23 cellular contexts compared by ENCODE assay signal in the genomic region with DNA sequence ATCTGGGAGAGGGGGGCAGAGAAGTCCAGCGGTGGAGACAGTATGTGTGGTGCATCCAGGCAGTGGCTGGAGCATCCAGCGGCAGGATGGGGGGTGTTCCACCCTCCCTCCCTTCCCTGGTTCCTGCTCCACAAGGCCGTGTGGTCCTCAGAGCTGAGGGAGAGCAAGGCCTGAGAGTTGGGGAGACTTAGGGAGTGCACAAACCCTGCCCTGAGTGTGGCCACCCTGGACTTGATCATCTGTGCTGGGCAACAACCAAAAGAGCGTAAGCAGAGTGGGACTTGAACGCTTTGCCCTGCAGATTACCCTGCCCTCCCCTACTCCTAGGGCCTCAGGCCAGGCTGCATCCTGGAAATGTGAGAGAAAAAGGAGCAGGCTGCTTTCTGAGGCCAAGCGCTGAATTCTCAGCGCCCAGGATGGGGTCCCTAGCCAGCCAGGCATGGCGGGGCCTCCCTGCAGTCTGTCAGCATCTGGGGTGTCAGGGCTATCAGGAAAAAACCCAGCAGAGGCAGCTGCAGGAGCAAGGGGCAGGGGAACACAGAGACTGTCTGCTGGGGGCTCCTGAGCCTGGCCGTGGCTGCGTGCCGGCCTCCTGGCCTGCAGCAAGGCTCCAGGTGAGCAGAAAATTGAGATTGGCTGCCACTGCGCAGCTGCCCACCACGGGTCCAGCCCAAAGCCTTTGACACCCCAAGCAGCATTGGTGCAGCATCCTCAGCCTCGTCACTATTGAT.
"Had no signal": no experiment of that assay in that cellular context is flagged by ENCODE, and none has a peak within 500 bp of the region (broad histone marks: within the 10 kb centered on the region; RNA-seq: fewer than 3 reads in every experiment).

No MANE protein-coding gene starts in this region.

- H3K4me1 ChIP-seq: pancreas, psoas muscle had no signal

- H3K9me3 Mint-ChIP-seq: activated CD4-positive, alpha-beta memory T cell treated with anti-CD3 and anti-CD28 coated beads for 36 hours; activated naive CD4-positive, alpha-beta T cell treated with anti-CD3 and anti-CD28 coated beads, Interleukin-2, amount 10 ng/mL, durations not matched to agents 7 days and 5 days; T-helper 1 cell treated with Interleukin-12 subunit alpha and Interleukin-12 subunit beta and Interleukin-4 antibody, amounts not matched to agents 30 μg/mL and 1 μg/mL, for 36 hours had no signal

- H3K27ac ChIP-seq: epithelial cell of prostate, gastroesophageal sphincter, neutrophil, pancreas, psoas muscle, right atrium auricular region, thoracic aorta had no signal

- H3K36me3 ChIP-seq: gastroesophageal sphincter, neutrophil, pancreas, right atrium auricular region, thoracic aorta had no signal

- DNase-seq: activated CD4-positive, alpha-beta memory T cell treated with anti-CD3 and anti-CD28 coated beads for 36 hours; activated CD4-positive, alpha-beta T cell treated with anti-CD3 and anti-CD28 coated beads for 48 hours; activated naive CD4-positive, alpha-beta T cell treated with anti-CD3 and anti-CD28 coated beads, Interleukin-2, amount 10 ng/mL, durations not matched to agents 7 days and 5 days; activated T-cell treated with anti-CD3 and anti-CD28 coated beads, Interleukin-2, amount 50 U/mL, for 48 hours; amygdala; hypothalamus; mesendoderm; naive B cell; pancreas; psoas muscle; small intestine; stimulated activated CD4-positive, alpha-beta T cell treated with anti-CD3 and anti-CD28 coated beads, Interleukin-15, amount 100 ng/mL, for 24 hours; stimulated activated CD8-positive, alpha-beta memory T cell treated with anti-CD3 and anti-CD28 coated beads, Interleukin-4, amount 100 ng/mL, for 48 hours; stimulated activated naive CD4-positive, alpha-beta T cell; T1000 had no signal

- H3K9me3 ChIP-seq: gastroesophageal sphincter, neutrophil, pancreas, psoas muscle, right atrium auricular region, thoracic aorta had no signal

- H3K4me3 ChIP-seq: gastroesophageal sphincter, pancreas, psoas muscle, right atrium auricular region, thoracic aorta had no signal

- H3K27ac Mint-ChIP-seq: activated CD4-positive, alpha-beta memory T cell treated with anti-CD3 and anti-CD28 coated beads for 36 hours; activated naive CD4-positive, alpha-beta T cell treated with anti-CD3 and anti-CD28 coated beads, Interleukin-2, amount 10 ng/mL, durations not matched to agents 7 days and 5 days; naive B cell; T-helper 1 cell treated with Interleukin-12 subunit alpha and Interleukin-12 subunit beta and Interleukin-4 antibody, amounts not matched to agents 30 μg/mL and 1 μg/mL, for 36 hours; type B pancreatic cell had no signal

- ATAC-seq: gastroesophageal sphincter, left colon, pancreas, psoas muscle had no signal

- H3K27me3 ChIP-seq: pancreas, right atrium auricular region had no signal

- H3K4me3 Mint-ChIP-seq: activated CD4-positive, alpha-beta memory T cell treated with anti-CD3 and anti-CD28 coated beads for 36 hours; activated naive CD4-positive, alpha-beta T cell treated with anti-CD3 and anti-CD28 coated beads, Interleukin-2, amount 10 ng/mL, durations not matched to agents 7 days and 5 days; naive B cell; T-helper 1 cell treated with Interleukin-12 subunit alpha and Interleukin-12 subunit beta and Interleukin-4 antibody, amounts not matched to agents 30 μg/mL and 1 μg/mL, for 36 hours; type B pancreatic cell had no signal

- H3K36me3 Mint-ChIP-seq: activated CD4-positive, alpha-beta memory T cell treated with anti-CD3 and anti-CD28 coated beads for 36 hours; activated naive CD4-positive, alpha-beta T cell treated with anti-CD3 and anti-CD28 coated beads, Interleukin-2, amount 10 ng/mL, durations not matched to agents 7 days and 5 days; naive B cell; type B pancreatic cell had no signal

- H3K4me1 Mint-ChIP-seq: activated naive CD4-positive, alpha-beta T cell treated with anti-CD3 and anti-CD28 coated beads, Interleukin-2, amount 10 ng/mL, durations not matched to agents 7 days and 5 days had no signal
